In genomic region chr1:244273262-244273844, GRCh38 we compare ENCODE assay signal across 9 cellular contexts.
A peak's percentile ranks its signal among the peaks of the same experiment; 100 is the strongest.
DNase-seq lines count a peak whose midpoint lies in the region; ATAC-seq and TF ChIP-seq lines count a peak whose summit lies in the region.
"Had no signal": no experiment of that assay in that cellular context is flagged by ENCODE, and none has a peak within 500 bp of the region (broad histone marks: within the 10 kb centered on the region; RNA-seq: fewer than 3 reads in every experiment).

No MANE protein-coding gene starts in this region.

- no peaks in the 10 kb centered on the region for H3K9me2 ChIP-seq in Loucy (replicated peaks; ENCODE audit: low read depth, low read length)

- intact Hi-C loops in A673 (cut with micrococcal nuclease; ENCODE audit: unreplicated experiment), result loop anchor here (2.0 to 5.0 kb wide), 4 partner anchors 225 to 931 kb away; no protein-coding TSS in a partner anchor
- intact Hi-C loops in psoas muscle (cut with DNase I), result loop anchor here (2.0 to 10.0 kb wide), 9 partner anchors 226 to 931 kb away; partner anchors contain the start of gene AKT3 (in 1 of the 2)

- H4K20me1 ChIP-seq in Loucy (ENCODE audit: insufficient read depth, low read length, poor library complexity, severe bottlenecking), result no peaks in the 10 kb centered on the region

- CTCF ChIA-PET in A673 (lab: Charles Lee) (no interaction called here), HEK293T (lab: Yijun Ruan, JAX) (interaction anchor here (0.5 to 0.7 kb wide), 3 partner anchors 382 to 588 kb away, joined by 3 read pairs; no protein-coding TSS in a partner anchor)

- H3K9ac ChIP-seq in Loucy (ENCODE audit: low read depth, low read length, poor library complexity, severe bottlenecking), result peak overlapping the region; percentile 10
- H3K9ac ChIP-seq: neural progenitor cell had no signal

- no peak overlapping the region for H3K4me2 ChIP-seq in Loucy (ENCODE audit: low read depth, low read length, poor library complexity, severe bottlenecking)
- H3K4me2 ChIP-seq: neural progenitor cell had no signal

- TF ChIP-seq CTCF in A673 (conservative IDR thresholded peaks at IDR 0.05; ENCODE audit: low read depth, low read length) (no peak), Loucy (conservative IDR thresholded peaks at IDR 0.05; ENCODE audit: low read length) (no peak), cardiac fibroblast (IDR thresholded peaks at IDR 0.05; ENCODE audit: low read depth, low read length) (no peak), psoas muscle (IDR thresholded peaks at IDR 0.05) (no peak)

- H2AFZ ChIP-seq in Loucy (ENCODE audit: low read length), result no peak overlapping the region
- H2AFZ ChIP-seq: neural progenitor cell had no signal

- peaks cover 14% of the 10 kb centered on the region for H3K4me1 ChIP-seq in A673 (ENCODE audit: insufficient read depth, low read length, poor library complexity, severe bottlenecking)
- no peaks in the 10 kb centered on the region for H3K4me1 ChIP-seq in Loucy (ENCODE audit: insufficient read depth, low read length, poor library complexity, severe bottlenecking)
- H3K4me1 ChIP-seq in psoas muscle, result no peaks in the 10 kb centered on the region

- H3K36me3 ChIP-seq in A673 (ENCODE audit: insufficient read depth, low read length, poor library complexity, severe bottlenecking) (no peaks in the 10 kb centered on the region), Loucy (ENCODE audit: insufficient read depth, low read length) (no peaks in the 10 kb centered on the region), psoas muscle (ENCODE audit: insufficient read depth in 1 of 2, low read depth in 1 of 2) (no peaks in the 10 kb centered on the region)
- H3K36me3 ChIP-seq: neural progenitor cell had no signal

- ATAC-seq in psoas muscle, result no peak

- H3K27ac ChIP-seq in A673 (ENCODE audit: low read depth, low read length, poor library complexity, severe bottlenecking) (peak overlapping the region; percentile 49), psoas muscle (no peak overlapping the region)
- H3K27ac ChIP-seq: neural progenitor cell had no signal

- DNase-seq in A673 (ENCODE audit: low spot score) (peak; percentile 5), cardiac fibroblast (ENCODE audit: low read depth in 2 of 2) (no peak), middle frontal gyrus (ENCODE audit: extremely low spot score, low spot score) (peak; percentile 7), HEK293T (ENCODE audit: extremely low spot score) (no peak), 8988T (no peak), psoas muscle (no peak)
- DNase-seq in activated T-cell treated with anti-CD3 and anti-CD28 coated beads, Interleukin-2, amount 50 U/mL, for 1 hour, result no peak

- no peaks in the 10 kb centered on the region for H3F3A ChIP-seq in Loucy (ENCODE audit: low read depth)

- no peaks in the 10 kb centered on the region for H3K79me2 ChIP-seq in Loucy (ENCODE audit: insufficient read depth, low read length)

- BruUV-seq in A673 (replicated peaks; lab: Mats Ljungman, UMichigan), result no TSS peak

- H3K4me3 ChIP-seq in A673 (ENCODE audit: low read depth, low read length, poor library complexity, severe bottlenecking), result peak overlapping the region; percentile 12
- H3K4me3 ChIP-seq in Loucy (ENCODE audit: low read length, poor library complexity, severe bottlenecking), result no peak overlapping the region
- peak overlapping the region; percentile 17 to 43 for H3K4me3 ChIP-seq in cardiac fibroblast (replicated peaks in 1 of 2; ENCODE audit: low read depth in 2 of 2, low read length in 2 of 2)
- no peak overlapping the region for H3K4me3 ChIP-seq in psoas muscle
- H3K4me3 ChIP-seq: neural progenitor cell had no signal

- H3K27me3 ChIP-seq in A673 (replicated peaks; ENCODE audit: insufficient read depth, low read depth, low read length, poor library complexity), result no peaks in the 10 kb centered on the region
- H3K27me3 ChIP-seq in Loucy (ENCODE audit: insufficient read depth, low read length, poor library complexity, severe bottlenecking), result no peaks in the 10 kb centered on the region
- no peaks in the 10 kb centered on the region for H3K27me3 ChIP-seq in psoas muscle (ENCODE audit: insufficient read depth in 3 of 3, low read length in 2 of 3)
- H3K27me3 ChIP-seq: neural progenitor cell had no signal

- no peaks in the 10 kb centered on the region for H3K9me3 ChIP-seq in A673 (ENCODE audit: low read depth, low read length, poor library complexity, severe bottlenecking)
- no peaks in the 10 kb centered on the region for H3K9me3 ChIP-seq in Loucy (ENCODE audit: insufficient read depth, low read depth, low read length)
- no peaks in the 10 kb centered on the region for H3K9me3 ChIP-seq in psoas muscle

- POLR2A ChIA-PET in A673 (lab: Charles Lee; ENCODE audit: low non-redundant PET), result no interaction called here
- POLR2A ChIA-PET in HEK293T (lab: Yijun Ruan, JAX), result no interaction called here

- WGBS in psoas muscle, 3 donors, result 31 to 39% (median 33%) methylated on average over 8 of the region's 8 CpGs

TF ChIP-seq in HEK293T, 16 proteins besides CTCF, POLR2A, EP300 and RAD21:
- no peak for TF ChIP-seq HDGF (IDR thresholded peaks at IDR 0.05; ENCODE audit: borderline replicate concordance)
- TF ChIP-seq ARNT (IDR thresholded peaks at IDR 0.05), result no peak
- no peak for TF ChIP-seq L3MBTL2 (conservative IDR thresholded peaks at IDR 0.05)
- no peak for TF ChIP-seq TARDBP (IDR thresholded peaks at IDR 0.05)
- no peak for TF ChIP-seq SUZ12 (IDR thresholded peaks at IDR 0.05)
- TF ChIP-seq BHLHE40 (IDR thresholded peaks at IDR 0.05; ENCODE audit: borderline replicate concordance), result no peak
- TF ChIP-seq, protein P1, sequence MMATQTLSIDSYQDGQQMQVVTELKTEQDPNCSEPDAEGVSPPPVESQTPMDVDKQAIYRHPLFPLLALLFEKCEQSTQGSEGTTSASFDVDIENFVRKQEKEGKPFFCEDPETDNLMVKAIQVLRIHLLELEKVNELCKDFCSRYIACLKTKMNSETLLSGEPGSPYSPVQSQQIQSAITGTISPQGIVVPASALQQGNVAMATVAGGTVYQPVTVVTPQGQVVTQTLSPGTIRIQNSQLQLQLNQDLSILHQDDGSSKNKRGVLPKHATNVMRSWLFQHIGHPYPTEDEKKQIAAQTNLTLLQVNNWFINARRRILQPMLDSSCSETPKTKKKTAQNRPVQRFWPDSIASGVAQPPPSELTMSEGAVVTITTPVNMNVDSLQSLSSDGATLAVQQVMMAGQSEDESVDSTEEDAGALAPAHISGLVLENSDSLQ (IDR thresholded peaks at IDR 0.05), result no peak
- TF ChIP-seq ELF4 (IDR thresholded peaks at IDR 0.05), result no peak
- TF ChIP-seq FOXM1 (IDR thresholded peaks at IDR 0.05; ENCODE audit: borderline replicate concordance), result no peak
- no peak for TF ChIP-seq ZNF384 (IDR thresholded peaks at IDR 0.05)
- no peak for TF ChIP-seq FOXA1 (IDR thresholded peaks at IDR 0.05)
- no peak for TF ChIP-seq NFRKB (IDR thresholded peaks at IDR 0.05)
- no peak for TF ChIP-seq CTBP1 (IDR thresholded peaks at IDR 0.05; ENCODE audit: borderline replicate concordance)
- TF ChIP-seq FOXK2 (IDR thresholded peaks at IDR 0.05), result no peak
- TF ChIP-seq SP1 (IDR thresholded peaks at IDR 0.05), result no peak

Comparison
In these comparisons a context has a peak if more than half of its experiments do, and no peak if none do; other contexts are left out.
1. DNase-seq: peak in A673 (single experiment) and middle frontal gyrus (single experiment); none in cardiac fibroblast (0 of 2), activated T-cell treated with anti-CD3 and anti-CD28 coated beads, Interleukin-2, amount 50 U/mL, for 1 hour (single experiment), HEK293T (single experiment), 8988T (single experiment) and psoas muscle (0 of 2).
2. H3K4me3 ChIP-seq: peak in A673 (single experiment) and cardiac fibroblast (2 of 2); none in Loucy (single experiment) and psoas muscle (single experiment).